8 cellular contexts compared by ENCODE assay signal in genomic region chr1:149843302-149844041, GRCh38. TPM values are rescaled to one million over a fixed set of nuclear protein-coding genes. Genes with fewer than 3 reads are reported as not detected.
A peak's percentile ranks its signal among the peaks of the same experiment; 100 is the strongest.
DNase-seq lines count a peak whose midpoint lies in the region; ATAC-seq and TF ChIP-seq lines count a peak whose summit lies in the region.

No MANE protein-coding gene starts in this region.

- no peak overlapping the region for H2AFZ ChIP-seq in GM23338

- peak overlapping the region; percentile 92 for H3K27ac ChIP-seq in GM23338 (ENCODE audit: low read depth)

- H3K27ac Mint-ChIP-seq in GM23338 = peak overlapping the region; percentile 88
- H3K27ac Mint-ChIP-seq in T-helper 1 cell treated with Interleukin-12 subunit alpha and Interleukin-12 subunit beta and Interleukin-4 antibody, amounts not matched to agents 30 μg/mL and 1 μg/mL, for 36 hours = peak overlapping the region; percentile 87
- H3K27ac Mint-ChIP-seq in progenitor cell of endocrine pancreas = peak overlapping the region; percentile 97

- peak overlapping the region; percentile 95 for H3K4me2 ChIP-seq in GM23338

- H3K9me2 ChIP-seq in GM23338 (ENCODE audit: insufficient read depth) = no peaks in the 10 kb centered on the region

- H3K36me3 Mint-ChIP-seq in GM23338 (ENCODE audit: low read depth) (peaks cover 16% of the 10 kb centered on the region; the same call in 2 of the 3 replicates), progenitor cell of endocrine pancreas (ENCODE audit: insufficient read depth) (peaks cover 3% of the 10 kb centered on the region)
- peaks cover 24% of the 10 kb centered on the region for H3K36me3 Mint-ChIP-seq in T-helper 1 cell treated with Interleukin-12 subunit alpha and Interleukin-12 subunit beta and Interleukin-4 antibody, amounts not matched to agents 30 μg/mL and 1 μg/mL, for 36 hours (ENCODE audit: low read depth)

- peaks cover 34% of the 10 kb centered on the region for H3K4me1 ChIP-seq in GM23338 (ENCODE audit: insufficient read depth)

- peaks cover 24% of the 10 kb centered on the region for H4K20me1 ChIP-seq in GM23338 (replicated peaks; ENCODE audit: insufficient read depth)

- no peak for TF ChIP-seq CTCF in GM23338 (conservative IDR thresholded peaks at IDR 0.05; ENCODE audit: low read depth in 2 of 2)
- TF ChIP-seq CTCF in progenitor cell of endocrine pancreas (IDR thresholded peaks at IDR 0.05; ENCODE audit: unreplicated experiment) = no peak

- H3F3A ChIP-seq in GM23338 (replicated peaks; ENCODE audit: low read depth) = peaks cover 7% of the 10 kb centered on the region; the same call in 1 of the 2 replicates

- ATAC-seq in GM23338 (no peak), GM19463 (IDR thresholded peaks at IDR 0.05; ENCODE audit: unreplicated experiment) (no peak), GM21367 (IDR thresholded peaks at IDR 0.05; ENCODE audit: unreplicated experiment) (no peak), HG02973 (IDR thresholded peaks at IDR 0.05; ENCODE audit: unreplicated experiment) (no peak)

- no peaks in the 10 kb centered on the region for H3K27me3 ChIP-seq in GM23338 (ENCODE audit: insufficient read depth)

- H3K36me3 ChIP-seq in GM23338 (ENCODE audit: insufficient read depth) = no peaks in the 10 kb centered on the region

- peak overlapping the region; percentile 96 for H3K4me3 ChIP-seq in GM23338

- H3K4me1 Mint-ChIP-seq in GM23338 (peaks cover 38% of the 10 kb centered on the region), progenitor cell of endocrine pancreas (ENCODE audit: low read depth) (peaks cover 24% of the 10 kb centered on the region)
- H3K4me1 Mint-ChIP-seq in T-helper 1 cell treated with Interleukin-12 subunit alpha and Interleukin-12 subunit beta and Interleukin-4 antibody, amounts not matched to agents 30 μg/mL and 1 μg/mL, for 36 hours (ENCODE audit: low read depth) = peaks cover 35% of the 10 kb centered on the region

- H3K79me2 ChIP-seq in GM23338 (replicated peaks; ENCODE audit: insufficient read depth) = peaks cover 48% of the 10 kb centered on the region

- H3K9me3 Mint-ChIP-seq in GM23338 = no peaks in the 10 kb centered on the region
- H3K9me3 Mint-ChIP-seq in T-helper 1 cell treated with Interleukin-12 subunit alpha and Interleukin-12 subunit beta and Interleukin-4 antibody, amounts not matched to agents 30 μg/mL and 1 μg/mL, for 36 hours = no peaks in the 10 kb centered on the region
- H3K9me3 Mint-ChIP-seq in progenitor cell of endocrine pancreas (ENCODE audit: low read depth) = no peaks in the 10 kb centered on the region

- peaks cover 8% of the 10 kb centered on the region for H3K27me3 Mint-ChIP-seq in GM23338 (ENCODE audit: insufficient read depth, low read depth, poor library complexity)
- H3K27me3 Mint-ChIP-seq in T-helper 1 cell treated with Interleukin-12 subunit alpha and Interleukin-12 subunit beta and Interleukin-4 antibody, amounts not matched to agents 30 μg/mL and 1 μg/mL, for 36 hours (ENCODE audit: low read depth) = no peaks in the 10 kb centered on the region
- no peaks in the 10 kb centered on the region for H3K27me3 Mint-ChIP-seq in progenitor cell of endocrine pancreas

- H3K4me3 Mint-ChIP-seq in GM23338 (peak overlapping the region; percentile 92), progenitor cell of endocrine pancreas (ENCODE audit: low read depth) (peak overlapping the region; percentile 79)
- peak overlapping the region; percentile 84 for H3K4me3 Mint-ChIP-seq in T-helper 1 cell treated with Interleukin-12 subunit alpha and Interleukin-12 subunit beta and Interleukin-4 antibody, amounts not matched to agents 30 μg/mL and 1 μg/mL, for 36 hours

- peak; percentile 2 for DNase-seq in GM23338 (ENCODE audit: low spot score)
- DNase-seq in fibroblast of peridontal ligament (ENCODE audit: extremely low read depth) = peak; percentile 5
- no peak for DNase-seq in progenitor cell of endocrine pancreas (ENCODE audit: low spot score, unreplicated experiment)
- DNase-seq in NCI-H524 treated with DMSO at 0.1 percent for 48 hours (lab: John Stamatoyannopoulos, UW) = no peak

TF ChIP-seq in GM23338, 12 proteins besides CTCF, POLR2A, EP300 and RAD21:
- no peak for TF ChIP-seq EZH2phosphoT487 (IDR thresholded peaks at IDR 0.05; ENCODE audit: unreplicated experiment)
- TF ChIP-seq NANOG (IDR thresholded peaks at IDR 0.05; ENCODE audit: borderline replicate concordance) = no peak
- 0 out of 2 replicates have a peak, but pooled peaks have one; percentile 23 for TF ChIP-seq POLR2AphosphoS5 (IDR thresholded peaks at IDR 0.05; ENCODE audit: low read depth)
- TF ChIP-seq STAT1 (IDR thresholded peaks at IDR 0.05; ENCODE audit: unreplicated experiment) = no peak
TF ChIP-seq in GM23338: peak in this region for 1.

RNA-seq across cellular contexts. Expression of gene BOLA1, which starts 55.9 kb away (rescaled TPM):
- total RNA-seq in GM23338 (2014; rRNA removed; shearing (Covaris generic)) = 13.4 and 18.4 TPM in 2 replicates
- polyA plus RNA-seq in GM23338 (2016; fragmentation: Nextera tagmentation; extraction: Ambion mirVana) = 23.1 and 26.2 TPM in 2 replicates
- 10.9 and 12.1 TPM in 2 replicates for total RNA-seq in progenitor cell of endocrine pancreas

Comparison
In these comparisons a context has a peak if more than half of its experiments do, and no peak if none do; other contexts are left out.
1. DNase-seq: peak in GM23338 (single experiment) and fibroblast of peridontal ligament (single experiment); none in progenitor cell of endocrine pancreas (single experiment) and NCI-H524 treated with DMSO at 0.1 percent for 48 hours (single experiment).
2. Peak in every context shown above with its lines, with median percentiles within 50 percentile points of each other: H3K27ac Mint-ChIP-seq and H3K4me3 Mint-ChIP-seq.